1 cellular context compared by ENCODE assay signal in the genomic region with DNA sequence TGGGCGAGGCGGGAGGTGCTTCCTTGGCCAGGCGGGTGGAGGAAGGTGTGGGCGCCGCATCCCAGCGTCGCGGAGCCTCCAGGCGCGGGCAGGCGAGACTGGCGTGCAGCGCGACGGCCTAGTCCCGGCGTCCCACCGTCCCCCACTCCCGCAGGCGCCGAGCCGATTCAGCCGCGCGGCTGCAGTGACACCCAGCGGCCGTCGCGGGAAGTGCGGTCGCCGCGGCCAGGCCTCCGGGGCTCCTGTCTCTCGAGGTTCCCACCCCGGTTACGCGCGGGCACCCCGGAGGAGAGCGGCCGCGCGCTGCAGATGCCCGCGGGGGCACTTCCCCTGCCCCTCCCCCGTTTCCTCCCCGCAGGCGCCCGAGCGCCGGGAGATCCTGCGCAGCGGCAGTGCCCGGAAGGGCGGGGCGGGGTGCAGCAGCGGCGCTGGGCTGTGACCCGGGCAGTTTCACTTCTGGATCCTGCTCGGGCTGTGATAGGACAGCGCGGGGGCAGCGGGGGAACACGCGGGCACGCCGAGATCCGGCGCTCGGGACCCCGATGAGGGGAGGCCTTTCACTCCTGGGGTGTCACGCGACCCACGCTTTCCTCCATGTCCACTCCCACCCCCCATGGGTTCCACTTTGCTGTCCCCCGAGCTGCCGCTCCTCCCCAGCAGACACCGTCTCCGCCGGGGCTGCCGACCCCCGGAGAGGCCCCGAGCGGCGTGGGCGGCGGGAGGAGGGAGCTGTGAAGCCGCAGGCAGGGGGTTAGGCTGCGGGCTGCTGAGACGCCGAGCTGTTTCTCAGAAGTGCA.
TF ChIP-seq lines count a peak whose summit lies in the region.

No MANE protein-coding gene starts in this region.

TF ChIP-seq in HCT116, 20 proteins besides CTCF, POLR2A, EP300 and RAD21:
- TF ChIP-seq ZNF274 (IDR thresholded peaks at IDR 0.05; ENCODE audit: low read depth, low read length) (no peak), FOSL1 (IDR thresholded peaks at IDR 0.05; ENCODE audit: low read depth) (no peak), EZH2phosphoT487 (IDR thresholded peaks at IDR 0.05; ENCODE audit: borderline replicate concordance) (no peak), SP1 (IDR thresholded peaks at IDR 0.05; ENCODE audit: low read depth) (peak; percentile 58), SIN3A (IDR thresholded peaks at IDR 0.05; ENCODE audit: low read depth) (peak; percentile 75; the same call in 1 of the 2 replicates), CEBPB (IDR thresholded peaks at IDR 0.05; ENCODE audit: low read depth) (no peak), ZBTB33 (IDR thresholded peaks at IDR 0.05; ENCODE audit: extremely low read depth, insufficient replicate concordance, low read length) (peak; percentile 31), YY1 (IDR thresholded peaks at IDR 0.05; ENCODE audit: extremely low read depth, insufficient replicate concordance, low read depth, low read length) (peak; percentile 22), EZH2 (IDR thresholded peaks at IDR 0.05) (no peak), POLR2AphosphoS5 (IDR thresholded peaks at IDR 0.05; ENCODE audit: low read depth, low read length) (peak; percentile 78), SRF (IDR thresholded peaks at IDR 0.05; ENCODE audit: low read depth) (no peak; the same call in 1 of the 2 replicates), ZFX (IDR thresholded peaks at IDR 0.05) (peak; percentile 76; the same call in 1 of the 2 replicates)
- TF ChIP-seq, protein P1, sequence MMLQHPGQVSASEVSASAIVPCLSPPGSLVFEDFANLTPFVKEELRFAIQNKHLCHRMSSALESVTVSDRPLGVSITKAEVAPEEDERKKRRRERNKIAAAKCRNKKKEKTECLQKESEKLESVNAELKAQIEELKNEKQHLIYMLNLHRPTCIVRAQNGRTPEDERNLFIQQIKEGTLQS (IDR thresholded peaks at IDR 0.05) = no peak
- TF ChIP-seq, protein P2, sequence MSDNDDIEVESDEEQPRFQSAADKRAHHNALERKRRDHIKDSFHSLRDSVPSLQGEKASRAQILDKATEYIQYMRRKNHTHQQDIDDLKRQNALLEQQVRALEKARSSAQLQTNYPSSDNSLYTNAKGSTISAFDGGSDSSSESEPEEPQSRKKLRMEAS (IDR thresholded peaks at IDR 0.05) = peak; percentile 81
TF ChIP-seq in HCT116: peak in this region for 7.
